1 cellular context compared by ENCODE assay signal in the genomic region with DNA sequence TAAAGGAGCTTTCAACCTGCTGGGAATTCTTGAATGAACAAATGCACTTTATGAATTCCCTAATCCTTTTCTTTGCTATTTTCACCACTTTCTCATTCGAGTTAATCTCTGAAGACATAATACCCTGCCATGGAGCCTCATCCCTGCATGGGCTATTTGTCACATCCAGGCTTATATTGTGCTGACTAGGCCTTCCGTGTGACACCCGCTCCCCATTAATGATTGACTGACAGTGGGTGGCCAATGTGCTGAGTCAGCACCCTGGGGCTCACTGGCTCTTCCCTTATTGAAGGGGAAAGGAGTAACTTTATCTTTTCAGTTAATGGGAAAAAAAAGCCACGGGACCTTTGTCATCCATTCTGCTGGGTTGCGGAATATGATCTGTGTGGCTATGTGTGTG.
A peak's percentile ranks its signal among the peaks of the same experiment; 100 is the strongest.
TF ChIP-seq lines count a peak whose summit lies in the region.

No MANE protein-coding gene starts in this region.

TF ChIP-seq in H1, 55 proteins besides CTCF, POLR2A, EP300 and RAD21:
- TF ChIP-seq KDM5A (IDR thresholded peaks at IDR 0.05; ENCODE audit: low read length) (no peak), CHD2 (IDR thresholded peaks at IDR 0.05; ENCODE audit: low read length) (no peak), MAFK (IDR thresholded peaks at IDR 0.05; ENCODE audit: low read depth, low read length) (peak; percentile 99), POU5F1 (IDR thresholded peaks at IDR 0.05; ENCODE audit: low read depth, low read length) (no peak), GABPA (IDR thresholded peaks at IDR 0.05; ENCODE audit: borderline replicate concordance, insufficient read depth, low read length) (no peak), BACH1 (IDR thresholded peaks at IDR 0.05; ENCODE audit: low read length) (peak; percentile 95), FOSL1 (IDR thresholded peaks at IDR 0.05; ENCODE audit: insufficient read depth, low read depth, low read length) (no peak)
